ENCODE assay signal across 20 cellular contexts in the genomic region with DNA sequence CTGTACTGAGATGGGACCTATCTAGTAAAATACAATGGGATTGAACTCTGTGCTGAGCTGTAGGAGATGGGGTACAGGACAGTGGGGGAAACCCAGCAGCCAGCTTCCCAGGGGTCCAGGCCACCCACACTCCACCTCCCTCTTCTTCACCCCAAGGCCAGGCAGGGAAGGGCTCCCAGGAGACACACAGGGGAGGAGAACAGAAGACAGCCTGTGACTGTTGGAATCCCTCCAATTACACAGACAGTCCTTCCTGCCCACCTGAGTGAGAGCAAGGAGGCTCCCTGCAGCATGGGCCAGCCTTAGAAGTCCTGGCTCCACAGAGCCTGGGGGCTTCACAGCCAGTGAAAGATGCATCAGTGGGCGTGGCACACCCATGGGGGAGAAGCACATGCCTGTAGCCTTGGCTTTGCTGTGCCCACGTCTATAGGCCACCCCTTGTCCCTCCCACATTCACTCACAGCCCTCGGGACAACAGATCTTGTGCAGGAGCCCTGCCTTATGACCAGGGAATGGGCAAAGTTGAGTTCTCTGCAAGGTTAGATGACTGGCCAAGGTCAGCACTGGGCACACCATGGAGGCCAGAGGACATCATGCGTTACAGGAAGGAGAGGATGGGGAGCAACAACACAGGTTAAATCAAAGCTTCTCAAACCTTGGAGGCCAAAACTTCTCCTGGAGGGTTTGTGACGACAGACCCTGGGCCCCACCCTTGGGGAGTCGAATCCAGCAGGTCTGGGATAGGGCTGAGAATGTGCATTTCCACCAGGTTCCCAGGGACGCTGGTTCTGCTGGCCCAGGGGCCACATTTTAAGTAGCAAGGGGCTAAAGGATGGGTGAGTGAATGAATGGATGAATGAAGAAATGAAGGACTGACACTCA. TPM values are rescaled to one million over a fixed set of nuclear protein-coding genes. Genes with fewer than 3 reads are reported as not detected.
A peak's percentile ranks its signal among the peaks of the same experiment; 100 is the strongest.
DNase-seq lines count a peak whose midpoint lies in the region; ATAC-seq lines count a peak whose summit lies in the region.
"Had no signal": no experiment of that assay in that cellular context is flagged by ENCODE, and none has a peak within 500 bp of the region (broad histone marks: within the 10 kb centered on the region; RNA-seq: fewer than 3 reads in every experiment).

No MANE protein-coding gene starts in this region.

- ATAC-seq in stimulated activated memory B cell treated with anti-CD40 and anti-IgM and Interleukin-4, amounts not matched to agents 10 μg/mL and 1 μg/mL and 100 μg/mL, for 72 hours = peak; percentile 13
- ATAC-seq in GM18907 (IDR thresholded peaks at IDR 0.05; ENCODE audit: unreplicated experiment) (no peak), Right ventricle myocardium superior (ENCODE audit: poor library complexity) (no peak)
- ATAC-seq: GM23338 had no signal

- intact Hi-C loops in activated CD4-positive, alpha-beta memory T cell treated with anti-CD3 and anti-CD28 coated beads for 36 hours (cut with micrococcal nuclease) = no loop called here
- intact Hi-C loops in Right ventricle myocardium superior (cut with DNase I) = no loop called here

- no peak overlapping the region for H3K27ac Mint-ChIP-seq in activated CD4-positive, alpha-beta memory T cell treated with anti-CD3 and anti-CD28 coated beads, Interleukin-2, amount 10 ng/mL, durations not matched to agents 7 days and 5 days
- no peak overlapping the region for H3K27ac Mint-ChIP-seq in activated CD4-positive, alpha-beta memory T cell treated with anti-CD3 and anti-CD28 coated beads for 36 hours
- H3K27ac Mint-ChIP-seq in stimulated activated memory B cell treated with anti-CD40 and anti-IgM and Interleukin-4, amounts not matched to agents 10 μg/mL and 1 μg/mL and 100 μg/mL, for 72 hours = no peak overlapping the region
- H3K27ac Mint-ChIP-seq: CD4-positive, alpha-beta T cell; GM23338 had no signal

- DNase-seq in activated CD4-positive, alpha-beta memory T cell treated with anti-CD3 and anti-CD28 coated beads, Interleukin-2, amount 10 ng/mL, durations not matched to agents 7 days and 5 days = peak; percentile 11
- no peak for DNase-seq in activated CD4-positive, alpha-beta memory T cell treated with anti-CD3 and anti-CD28 coated beads for 36 hours
- DNase-seq in NCI-H2171 (lab: John Stamatoyannopoulos, UW) (peak; percentile 11), islet precursor cell (peak; percentile 38), NCI-H1694 (lab: John Stamatoyannopoulos, UW) (no peak), Right ventricle myocardium superior (no peak)
- DNase-seq: BE2C; CD4-positive, alpha-beta T cell; DMS153; GF-D8; HCEC 1CT; MV-4-11; NCI-H1417; NCI-H187 treated with DMSO at 0.1 percent for 48 hours; NCI-H345; NCI-H524 treated with DMSO at 0.1 percent for 48 hours had no signal

- CTCF ChIA-PET in activated CD4-positive, alpha-beta memory T cell treated with anti-CD3 and anti-CD28 coated beads, Interleukin-2, amount 10 ng/mL, durations not matched to agents 7 days and 5 days (lab: Charles Lee) = interaction anchor here (1.2 kb wide), 1 partner anchor 19 kb away, joined by 3 read pairs; no protein-coding TSS in a partner anchor
- CTCF ChIA-PET in activated CD4-positive, alpha-beta memory T cell treated with anti-CD3 and anti-CD28 coated beads for 36 hours (lab: Charles Lee) = no interaction called here

- peaks cover 14% of the 10 kb centered on the region for H3K9me3 Mint-ChIP-seq in activated CD4-positive, alpha-beta memory T cell treated with anti-CD3 and anti-CD28 coated beads, Interleukin-2, amount 10 ng/mL, durations not matched to agents 7 days and 5 days
- peaks cover 18% of the 10 kb centered on the region for H3K9me3 Mint-ChIP-seq in activated CD4-positive, alpha-beta memory T cell treated with anti-CD3 and anti-CD28 coated beads for 36 hours
- peaks cover 4% of the 10 kb centered on the region for H3K9me3 Mint-ChIP-seq in stimulated activated memory B cell treated with anti-CD40 and anti-IgM and Interleukin-4, amounts not matched to agents 10 μg/mL and 1 μg/mL and 100 μg/mL, for 72 hours
- H3K9me3 Mint-ChIP-seq: CD4-positive, alpha-beta T cell had no signal

- peaks cover 12% of the 10 kb centered on the region for H3K4me1 Mint-ChIP-seq in activated CD4-positive, alpha-beta memory T cell treated with anti-CD3 and anti-CD28 coated beads, Interleukin-2, amount 10 ng/mL, durations not matched to agents 7 days and 5 days
- H3K4me1 Mint-ChIP-seq in activated CD4-positive, alpha-beta memory T cell treated with anti-CD3 and anti-CD28 coated beads for 36 hours (ENCODE audit: low read depth) = peaks cover 15% of the 10 kb centered on the region
- no peaks in the 10 kb centered on the region for H3K4me1 Mint-ChIP-seq in stimulated activated memory B cell treated with anti-CD40 and anti-IgM and Interleukin-4, amounts not matched to agents 10 μg/mL and 1 μg/mL and 100 μg/mL, for 72 hours
- H3K4me1 Mint-ChIP-seq: GM23338 had no signal

- H3K36me3 Mint-ChIP-seq in activated CD4-positive, alpha-beta memory T cell treated with anti-CD3 and anti-CD28 coated beads, Interleukin-2, amount 10 ng/mL, durations not matched to agents 7 days and 5 days (ENCODE audit: low read depth) = peaks cover 11% of the 10 kb centered on the region
- peaks cover 13% of the 10 kb centered on the region for H3K36me3 Mint-ChIP-seq in activated CD4-positive, alpha-beta memory T cell treated with anti-CD3 and anti-CD28 coated beads for 36 hours
- peaks cover 8% of the 10 kb centered on the region for H3K36me3 Mint-ChIP-seq in stimulated activated memory B cell treated with anti-CD40 and anti-IgM and Interleukin-4, amounts not matched to agents 10 μg/mL and 1 μg/mL and 100 μg/mL, for 72 hours

- H3K27me3 Mint-ChIP-seq in activated CD4-positive, alpha-beta memory T cell treated with anti-CD3 and anti-CD28 coated beads, Interleukin-2, amount 10 ng/mL, durations not matched to agents 7 days and 5 days = no peaks in the 10 kb centered on the region
- H3K27me3 Mint-ChIP-seq in activated CD4-positive, alpha-beta memory T cell treated with anti-CD3 and anti-CD28 coated beads for 36 hours = no peaks in the 10 kb centered on the region
- H3K27me3 Mint-ChIP-seq in stimulated activated memory B cell treated with anti-CD40 and anti-IgM and Interleukin-4, amounts not matched to agents 10 μg/mL and 1 μg/mL and 100 μg/mL, for 72 hours = peaks cover 17% of the 10 kb centered on the region
- H3K27me3 Mint-ChIP-seq: CD4-positive, alpha-beta T cell had no signal

- no peak overlapping the region for H3K4me3 Mint-ChIP-seq in activated CD4-positive, alpha-beta memory T cell treated with anti-CD3 and anti-CD28 coated beads, Interleukin-2, amount 10 ng/mL, durations not matched to agents 7 days and 5 days
- no peak overlapping the region for H3K4me3 Mint-ChIP-seq in activated CD4-positive, alpha-beta memory T cell treated with anti-CD3 and anti-CD28 coated beads for 36 hours
- H3K4me3 Mint-ChIP-seq in stimulated activated memory B cell treated with anti-CD40 and anti-IgM and Interleukin-4, amounts not matched to agents 10 μg/mL and 1 μg/mL and 100 μg/mL, for 72 hours = no peak overlapping the region
- H3K4me3 Mint-ChIP-seq: CD4-positive, alpha-beta T cell; GM23338 had no signal

- POLR2A ChIA-PET in activated CD4-positive, alpha-beta memory T cell treated with anti-CD3 and anti-CD28 coated beads, Interleukin-2, amount 10 ng/mL, durations not matched to agents 7 days and 5 days (lab: Charles Lee) = interaction anchor here (2.3 kb wide), 1 partner anchor 13 kb away, joined by 6 read pairs; a partner anchor contains a TSS
- POLR2A ChIA-PET in activated CD4-positive, alpha-beta memory T cell treated with anti-CD3 and anti-CD28 coated beads for 36 hours (lab: Charles Lee) = no interaction called here

RNA-seq across cellular contexts. Expression of a gene that starts 12.3 kb away (rescaled TPM):
- 100 to 1,000 TPM; 178 to 182 TPM for total RNA-seq in activated CD4-positive, alpha-beta memory T cell treated with anti-CD3 and anti-CD28 coated beads, Interleukin-2, amount 10 ng/mL, durations not matched to agents 7 days and 5 days
- 10 to 100 TPM; 81.8 to 83.1 TPM for total RNA-seq in activated CD4-positive, alpha-beta memory T cell treated with anti-CD3 and anti-CD28 coated beads for 36 hours
- 0.48 TPM for total RNA-seq in Right ventricle myocardium superior
- total RNA-seq: GM23338, HT-29 had no signal

RNA-seq across cellular contexts. Expression of a gene that starts 55.8 kb away (rescaled TPM):
- 10 to 100 TPM; 44.1 to 46.5 TPM for total RNA-seq in activated CD4-positive, alpha-beta memory T cell treated with anti-CD3 and anti-CD28 coated beads, Interleukin-2, amount 10 ng/mL, durations not matched to agents 7 days and 5 days
- 10 to 100 TPM; 45.5 to 46.6 TPM for total RNA-seq in activated CD4-positive, alpha-beta memory T cell treated with anti-CD3 and anti-CD28 coated beads for 36 hours
- total RNA-seq in Right ventricle myocardium superior = 23.2 TPM

Comparison
In these comparisons a context has a peak if more than half of its experiments do, and no peak if none do; other contexts are left out.
1. DNase-seq: peak in activated CD4-positive, alpha-beta memory T cell treated with anti-CD3 and anti-CD28 coated beads, Interleukin-2, amount 10 ng/mL, durations not matched to agents 7 days and 5 days (single experiment), NCI-H2171 (single experiment) and islet precursor cell (single experiment); none in activated CD4-positive, alpha-beta memory T cell treated with anti-CD3 and anti-CD28 coated beads for 36 hours (single experiment), NCI-H1694 (single experiment) and Right ventricle myocardium superior (single experiment).
2. RNA of a gene that starts 12.3 kb away (total RNA-seq): 178 to 182 TPM in activated CD4-positive, alpha-beta memory T cell treated with anti-CD3 and anti-CD28 coated beads, Interleukin-2, amount 10 ng/mL, durations not matched to agents 7 days and 5 days and 81.8 to 83.1 TPM in activated CD4-positive, alpha-beta memory T cell treated with anti-CD3 and anti-CD28 coated beads for 36 hours; 0.48 TPM in Right ventricle myocardium superior (single experiment); every median in the first group is over 10 times any median in the second.